ENCODE assay signal across 1 cellular context in genomic region chr10:3109196-3109595, GRCh38.
A peak's percentile ranks its signal among the peaks of the same experiment; 100 is the strongest.
TF ChIP-seq lines count a peak whose summit lies in the region.

No MANE protein-coding gene starts in this region.

TF ChIP-seq in K562, 482 proteins besides CTCF, POLR2A, EP300 and RAD21 (continued from another document):
- no peak for TF ChIP-seq POLR2B (IDR thresholded peaks at IDR 0.05; ENCODE audit: low read depth, partially characterized antibody)
- TF ChIP-seq SREBF1 (IDR thresholded peaks at IDR 0.05; ENCODE audit: borderline replicate concordance, low read depth, low read length), result no peak
- peak; percentile 59 for TF ChIP-seq POLR2G (IDR thresholded peaks at IDR 0.05; ENCODE audit: low read depth, low read length)
